In genomic region chr11:68146704-68147474, GRCh38 we compare ENCODE assay signal across 8 cellular contexts. TPM values are rescaled to one million over a fixed set of nuclear protein-coding genes. Genes with fewer than 3 reads are reported as not detected.
DNase-seq lines count a peak whose midpoint lies in the region; ATAC-seq, FAIRE-seq and TF ChIP-seq lines count a peak whose summit lies in the region.

No MANE protein-coding gene starts in this region.

- no peaks in the 10 kb centered on the region for H3K79me1 ChIP-seq in H1 (ENCODE audit: low read depth, low read length)

- DNase-seq in ELF-1 (ENCODE audit: low read depth, low spot score) = peak; percentile 34
- peak; percentile 52 for DNase-seq in NCI-H2227 (lab: John Stamatoyannopoulos, UW; ENCODE audit: unreplicated experiment)
- no peak for DNase-seq in H1 (ENCODE audit: low read depth in 1 of 2, low spot score in 2 of 2)
- peak; percentile 79 to 94 (median 87) for DNase-seq in pancreas
- no peak for DNase-seq in NOMO-1 treated with dmso at 0.1 percent for 144 hours (lab: John Stamatoyannopoulos, UW; ENCODE audit: unreplicated experiment)
- DNase-seq in spleen = no peak
- no peak for DNase-seq in activated CD4-positive, CD25-positive, alpha-beta regulatory T cell treated with anti-CD3 and anti-CD28 coated beads, Interleukin-2, amount 50 U/mL, for 72 hours
- no peak for DNase-seq in stimulated activated naive CD4-positive, alpha-beta T cell treated with Interleukin-2 at 50 U/mL for 16 hours (lab: John Stamatoyannopoulos, UW)

- H2AK5ac ChIP-seq in H1 (ENCODE audit: low read depth, low read length) = no peak overlapping the region

- H3K56ac ChIP-seq in H1 (replicated peaks; ENCODE audit: insufficient read length, low read depth, low read length) = no peak overlapping the region

- H4K8ac ChIP-seq in H1 (ENCODE audit: extremely low read depth, insufficient read depth, low read length) = peak overlapping the region; percentile 42; the same call in 1 of the 2 replicates

- H3K23ac ChIP-seq in H1 (ENCODE audit: insufficient read length) = no peak overlapping the region

- H3K4me1 ChIP-seq in H1 (replicated peaks in 1 of 4; ENCODE audit: control insufficient read depth in 3 of 4, insufficient read depth in 4 of 4, low read length in 3 of 4) (no peaks in the 10 kb centered on the region), pancreas (peaks cover 36 to 58% (median 45%) of the 10 kb centered on the region in 3 donors), spleen (peaks cover 0 to 45% (median 29%) of the 10 kb centered on the region in 6 donors)

- H3K18ac ChIP-seq in H1 (ENCODE audit: extremely low read depth, low read length) = no peak overlapping the region

- H3K14ac ChIP-seq in H1 (ENCODE audit: insufficient read length) = no peak overlapping the region

- no peak overlapping the region for H2BK20ac ChIP-seq in H1 (ENCODE audit: low read length)

- no peak for TF ChIP-seq RAD21 in H1 (IDR thresholded peaks at IDR 0.05 in 1 of 2, conservative IDR thresholded peaks at IDR 0.05 in 1 of 2; ENCODE audit: low read depth in 2 of 2, low read length in 2 of 2)

- no peak overlapping the region for H3K27ac ChIP-seq in H1 (ENCODE audit: low read depth, low read length)
- H3K27ac ChIP-seq in pancreas = peak overlapping the region; percentile 84 to 94 (median 89)
- peak overlapping the region in 2 of 8 donors; percentile 51 to 58 for H3K27ac ChIP-seq in spleen

- H3K9ac ChIP-seq in H1 (replicated peaks in 1 of 4; ENCODE audit: extremely low read depth in 1 of 4, low read depth in 3 of 4, low read length in 3 of 4) = no peak overlapping the region

- peak overlapping the region; percentile 88; the same call in 1 of the 2 replicates for H2BK15ac ChIP-seq in H1 (ENCODE audit: low read length)

- no peak overlapping the region for H4K91ac ChIP-seq in H1 (replicated peaks; ENCODE audit: insufficient read length, low read length)

- no peaks in the 10 kb centered on the region for H3K79me2 ChIP-seq in H1 (ENCODE audit: control insufficient read depth in 1 of 2, insufficient read depth in 2 of 2, low read length in 2 of 2)

- no peak overlapping the region for H3K4me2 ChIP-seq in H1 (ENCODE audit: insufficient read depth in 1 of 2, low read depth in 2 of 2, low read length in 2 of 2)

- 91% methylated on average over 13 of the region's 13 CpGs; no CpG with 5 or more reads in 1 of the 2 experiments for WGBS in H1 (ENCODE audit: extremely low coverage in 1 of 2, insufficient coverage in 1 of 2, insufficient read length in 1 of 2, insufficient replicate concordance in 2 of 2, low coverage in 1 of 2, low lambda C conversion rate in 2 of 2, missing lambda C conversion rate in 1 of 2), 2 experiments
- 18 to 26% methylated on average over 13 of the region's 13 CpGs for WGBS in pancreas, 2 donors
- WGBS in spleen, 5 donors = 54 to 70% (median 60%) methylated on average over 8 to 13 of the region's 13 CpGs

- H3K27me3 ChIP-seq in H1 (replicated peaks in 1 of 4; ENCODE audit: control insufficient read depth in 3 of 4, extremely low read depth in 1 of 4, insufficient read depth in 3 of 4, low read length in 3 of 4) = no peaks in the 10 kb centered on the region
- no peaks in the 10 kb centered on the region for H3K27me3 ChIP-seq in pancreas
- H3K27me3 ChIP-seq in spleen (replicated peaks in 1 of 7) = no peaks in the 10 kb centered on the region

- peak; percentile 69 to 81 (median 76) for ATAC-seq in pancreas

- H2BK12ac ChIP-seq in H1 (ENCODE audit: low read depth, low read length) = no peak overlapping the region; the same call in 1 of the 2 replicates

- no peaks in the 10 kb centered on the region for H3K23me2 ChIP-seq in H1 (ENCODE audit: low read depth, low read length)

- no peak overlapping the region for H4K5ac ChIP-seq in H1 (ENCODE audit: insufficient read length, low read depth, low read length)

- no peaks in the 10 kb centered on the region for H3K36me3 ChIP-seq in H1 (ENCODE audit: control insufficient read depth in 2 of 4, insufficient read depth in 4 of 4, low read length in 3 of 4)
- no peaks in the 10 kb centered on the region for H3K36me3 ChIP-seq in pancreas
- H3K36me3 ChIP-seq in spleen = no peaks in the 10 kb centered on the region

- no peak overlapping the region for H3K4me3 ChIP-seq in H1 (ENCODE audit: extremely low read depth in 1 of 4, insufficient read depth in 2 of 4, low read depth in 3 of 4, low read length in 4 of 4)
- H3K4me3 ChIP-seq in pancreas = peak overlapping the region in 1 of 4 donors; percentile 17
- H3K4me3 ChIP-seq in spleen = no peak overlapping the region

- FAIRE-seq in H1 (lab: Jason Lieb, UNC) = no peak
- no peak for FAIRE-seq in pancreas (lab: Jason Lieb, UNC)

- H3K9me3 ChIP-seq in H1 (ENCODE audit: insufficient read depth in 2 of 2, low read depth in 1 of 2, low read length in 1 of 2) = no peaks in the 10 kb centered on the region
- H3K9me3 ChIP-seq in pancreas = no peaks in the 10 kb centered on the region
- H3K9me3 ChIP-seq in spleen = no peaks in the 10 kb centered on the region

- no peak for TF ChIP-seq EP300 in H1 (IDR thresholded peaks at IDR 0.05; ENCODE audit: borderline replicate concordance in 1 of 2, low read depth in 2 of 2, low read length in 2 of 2)

- CTCF ChIA-PET in H1 (lab: Charles Lee; ENCODE audit: partially characterized antibody) = interaction anchor here (1.2 to 1.7 kb wide), 5 partner anchors 8 to 41 kb away, joined by 3 to 5 read pairs (median 4); no protein-coding TSS in a partner anchor

- no peak overlapping the region for H2BK5ac ChIP-seq in H1 (ENCODE audit: low read depth, low read length)

- H3K4ac ChIP-seq in H1 (replicated peaks; ENCODE audit: insufficient read length, low read depth, low read length) = no peak overlapping the region

- no peak for TF ChIP-seq POLR2A in H1 (IDR thresholded peaks at IDR 0.05; ENCODE audit: control extremely low read depth in 1 of 2, low read depth in 2 of 2, low read length in 2 of 2)
- TF ChIP-seq POLR2A in spleen (IDR thresholded peaks at IDR 0.05) = no peak

- POLR2A ChIA-PET in H1 (lab: Charles Lee; ENCODE audit: partially characterized antibody) = interaction anchor here (0.6 to 2.0 kb wide), 5 partner anchors 19 to 140 kb away, joined by 3 to 6 read pairs (median 4); partner anchors contain the start of gene CHKA

- no peak for TF ChIP-seq CTCF in H1 (IDR thresholded peaks at IDR 0.05; ENCODE audit: control extremely low read depth in 1 of 3, insufficient read depth in 1 of 3, low read depth in 1 of 3, low read length in 3 of 3)
- no peak for TF ChIP-seq CTCF in pancreas (IDR thresholded peaks at IDR 0.05)
- TF ChIP-seq CTCF in spleen (IDR thresholded peaks at IDR 0.05 in 8 of 11, conservative IDR thresholded peaks at IDR 0.05 in 3 of 11) = no peak

- 0 out of 2 replicates have a peak overlapping the region, but pooled peaks have one; percentile 2 for H2AFZ ChIP-seq in H1 (ENCODE audit: low read length)

- H2BK120ac ChIP-seq in H1 (replicated peaks; ENCODE audit: low read depth, low read length) = no peak overlapping the region

- intact Hi-C loops in pancreas (cut with DNase I) (no loop called here), spleen (cut with DNase I; ENCODE audit: low total_unique reads) (no loop called here)

- no peaks in the 10 kb centered on the region for H4K20me1 ChIP-seq in H1 (replicated peaks in 1 of 2; ENCODE audit: control insufficient read depth in 1 of 2, insufficient read depth in 2 of 2, low read length in 2 of 2)

TF ChIP-seq in H1, 55 proteins besides CTCF, POLR2A, EP300 and RAD21:
- TF ChIP-seq USF2 (IDR thresholded peaks at IDR 0.05; ENCODE audit: low read length) (no peak), SP2 (IDR thresholded peaks at IDR 0.05; ENCODE audit: low read length) (no peak), NRF1 (IDR thresholded peaks at IDR 0.05; ENCODE audit: low read depth, low read length) (no peak), ZNF274 (IDR thresholded peaks at IDR 0.05; ENCODE audit: borderline replicate concordance, extremely low read depth, low read length) (no peak), EGR1 (IDR thresholded peaks at IDR 0.05; ENCODE audit: borderline replicate concordance, low read depth, low read length) (no peak), CBX8 (IDR thresholded peaks at IDR 0.05; ENCODE audit: borderline replicate concordance, low read depth, low read length) (no peak), CHD2 (IDR thresholded peaks at IDR 0.05; ENCODE audit: low read length) (no peak), BACH1 (IDR thresholded peaks at IDR 0.05; ENCODE audit: low read length) (no peak)

RNA-seq across cellular contexts. Expression of gene CHKA, which starts 25.7 kb away (rescaled TPM):
- total RNA-seq in H1 (2021; fragmentation: NEBNext Ultra II Directional; extraction: Animal tissue kit (Norgen Biotek cat#: 25700)) = 86.6 and 88.6 TPM in 2 replicates
- polyA plus RNA-seq in H1 (2011; rRNA removed) (56.1 and 61.2 TPM in 2 replicates), pancreas (100 to 1,000 TPM in 1 of 2 donors, 10 to 100 TPM in 1; 63.1 to 110 TPM), spleen (10 to 100 TPM; 19.7 to 26.1 (median 24.7) TPM)
- 62.7 TPM for polyA plus RNA-seq in H1 (2011; cell fraction: cytosol; rRNA removed)
- 96.7 TPM for polyA plus RNA-seq in H1 (2011; cell fraction: nucleus; rRNA removed)
- 56.0 to 72.8 TPM (median 59.6 TPM) in 4 replicates for polyA plus RNA-seq in H1 (2012, experiment 1 of 2)
- 46.0 TPM for polyA plus RNA-seq in H1 (2012, experiment 2 of 2)
- 42.8 TPM for polyA plus RNA-seq in H1 (2013, experiment 1 of 2)
- polyA plus RNA-seq in H1 (2013, experiment 2 of 2) = 38.7 TPM
- 65.2 and 77.4 TPM in 2 replicates for polyA minus RNA-seq in H1 (2011; rRNA and poly(A)+ RNA removed)
- polyA minus RNA-seq in H1 (2011; cell fraction: cytosol; rRNA and poly(A)+ RNA removed) = 39.8 TPM
- 69.2 TPM for polyA minus RNA-seq in H1 (2011; cell fraction: nucleus; rRNA and poly(A)+ RNA removed)
- total RNA-seq in pancreas (10 to 100 TPM; 17.4 to 37.2 (median 26.8) TPM), spleen (10 to 100 TPM; 24.8 to 76.1 (median 43.2) TPM)

Comparison
In these comparisons a context has a peak if more than half of its experiments do, and no peak if none do; other contexts are left out.
1. DNase-seq: peak in ELF-1 (single experiment), NCI-H2227 (single experiment) and pancreas (6 of 6); none in H1 (0 of 2), NOMO-1 treated with dmso at 0.1 percent for 144 hours (single experiment), spleen (single experiment), activated CD4-positive, CD25-positive, alpha-beta regulatory T cell treated with anti-CD3 and anti-CD28 coated beads, Interleukin-2, amount 50 U/mL, for 72 hours (single experiment) and stimulated activated naive CD4-positive, alpha-beta T cell treated with Interleukin-2 at 50 U/mL for 16 hours (single experiment).